7 cellular contexts compared by ENCODE assay signal in the genomic region with DNA sequence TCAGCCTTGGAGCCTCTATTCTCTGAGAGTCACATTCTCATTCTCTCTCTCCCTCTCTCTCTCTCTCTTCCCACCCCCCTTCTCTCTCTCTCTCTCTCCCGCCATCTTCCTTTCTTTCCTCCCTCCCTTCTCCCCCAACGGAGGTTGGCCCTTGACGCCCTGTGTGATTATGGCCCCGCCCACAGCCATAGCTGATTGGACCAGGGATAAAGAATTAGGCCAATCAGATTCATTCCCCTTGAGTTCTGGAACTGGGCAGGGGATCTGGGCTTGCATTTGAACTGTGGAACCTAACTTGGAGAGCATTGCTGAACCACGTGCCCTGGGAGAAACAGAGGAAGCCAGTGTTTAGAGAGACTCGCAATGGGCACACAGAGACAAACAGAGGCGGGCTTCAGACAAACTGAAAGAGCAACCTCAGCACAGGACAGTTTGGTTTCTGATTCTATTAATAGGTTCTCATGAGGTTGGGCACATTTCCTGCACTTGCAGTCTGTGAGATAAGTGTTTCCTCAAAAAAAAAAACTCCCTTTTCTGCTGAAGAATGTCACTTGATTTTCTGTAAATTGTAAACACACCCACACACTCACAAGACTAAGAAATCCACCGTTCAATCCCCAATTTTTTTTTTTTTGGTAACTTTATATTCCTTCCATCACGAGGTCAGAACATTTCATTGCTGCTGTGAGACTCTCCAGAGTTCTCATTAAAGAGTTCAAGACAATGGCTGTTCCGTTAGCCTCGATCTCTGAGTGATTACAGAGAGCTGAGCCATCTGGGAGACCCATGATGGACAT. TPM values are rescaled to one million over a fixed set of nuclear protein-coding genes. Genes with fewer than 3 reads are reported as not detected.
DNase-seq lines count a peak whose midpoint lies in the region; ATAC-seq and TF ChIP-seq lines count a peak whose summit lies in the region.

No MANE protein-coding gene starts in this region.

- TF ChIP-seq CTCF in fibroblast of mammary gland (conservative IDR thresholded peaks at IDR 0.05; ENCODE audit: control insufficient read depth, insufficient read depth, low read depth, low read length) (no peak), osteoblast (IDR thresholded peaks at IDR 0.05; ENCODE audit: extremely low read depth, low read depth, low read length) (no peak), thyroid gland (IDR thresholded peaks at IDR 0.05) (no peak)

- H3K4me1 ChIP-seq in osteoblast (ENCODE audit: insufficient read depth, low read length) (peaks cover 21% of the 10 kb centered on the region), thyroid gland (peaks cover 3 to 10% of the 10 kb centered on the region in 2 donors)

- ATAC-seq in GM18520 (IDR thresholded peaks at IDR 0.05; ENCODE audit: unreplicated experiment) (peak; percentile 60), HG02759 (IDR thresholded peaks at IDR 0.05; ENCODE audit: unreplicated experiment) (peak; percentile 76)

- no peaks in the 10 kb centered on the region for H4K20me1 ChIP-seq in osteoblast (ENCODE audit: insufficient read depth, low read length)

- no peaks in the 10 kb centered on the region for H3K9me3 ChIP-seq in osteoblast (ENCODE audit: low read depth, low read length)
- no peaks in the 10 kb centered on the region for H3K9me3 ChIP-seq in thyroid gland

- H3K27me3 ChIP-seq in osteoblast (ENCODE audit: insufficient read depth, low read length) (peaks cover 3% of the 10 kb centered on the region), thyroid gland (no peaks in the 10 kb centered on the region)

- H3K4me3 ChIP-seq in fibroblast of mammary gland (ENCODE audit: control insufficient read depth, low read depth, low read length) (no peak overlapping the region), osteoblast (ENCODE audit: insufficient read depth, low read length) (peak overlapping the region; percentile 62), thyroid gland (replicated peaks in 1 of 3) (no peak overlapping the region)

- peak overlapping the region; percentile 96 for H2AFZ ChIP-seq in osteoblast (ENCODE audit: low read length)

- DNase-seq in NOMO-1 (lab: John Stamatoyannopoulos, UW; ENCODE audit: unreplicated experiment in 2 of 2) (peak; percentile 87 to 94), activated T-cell treated with anti-CD3 and anti-CD28 coated beads for 48 hours (ENCODE audit: low read depth) (peak; percentile 77), fibroblast of mammary gland (ENCODE audit: low read depth) (peak; percentile 37), osteoblast (ENCODE audit: insufficient read length, low spot score, missing footprints) (peak; percentile 76), thyroid gland (peak; percentile 45 to 48)

- peak overlapping the region; percentile 86 for H3K4me2 ChIP-seq in osteoblast (ENCODE audit: insufficient read depth, low read length)

- no peak for TF ChIP-seq POLR2A in thyroid gland (IDR thresholded peaks at IDR 0.05)

- intact Hi-C loops in thyroid gland (cut with DNase I) = no loop called here

- 40 to 52% methylated on average over 11 of the region's 11 CpGs for WGBS in thyroid gland, 2 donors

- no peaks in the 10 kb centered on the region for H3K79me2 ChIP-seq in osteoblast (ENCODE audit: insufficient read depth, low read length)

- H3K27ac ChIP-seq in osteoblast (ENCODE audit: low read depth, low read length) (no peak overlapping the region), thyroid gland (peak overlapping the region in 2 of 3 donors; percentile 38)

- no peaks in the 10 kb centered on the region for H3K36me3 ChIP-seq in osteoblast (ENCODE audit: insufficient read depth, low read length)
- H3K36me3 ChIP-seq in thyroid gland = no peaks in the 10 kb centered on the region

RNA-seq across cellular contexts. Expression of a gene that starts 3.6 kb away (rescaled TPM):
- total RNA-seq in osteoblast (3.8 and 4.0 TPM in 2 replicates), thyroid gland (1 to 10 TPM in 1 of 4 donors, under 1 TPM in 3; 0.44 to 1.5 (median 0.73) TPM)

Comparison
In these comparisons a context has a peak if more than half of its experiments do, and no peak if none do; other contexts are left out.
1. DNase-seq: peak in every context shown above with its lines; median percentile 90 in NOMO-1; 77 in activated T-cell treated with anti-CD3 and anti-CD28 coated beads for 48 hours; 76 in osteoblast; 46 in thyroid gland; 37 in fibroblast of mammary gland.